ENCODE assay signal across 28 cellular contexts in the genomic region with DNA sequence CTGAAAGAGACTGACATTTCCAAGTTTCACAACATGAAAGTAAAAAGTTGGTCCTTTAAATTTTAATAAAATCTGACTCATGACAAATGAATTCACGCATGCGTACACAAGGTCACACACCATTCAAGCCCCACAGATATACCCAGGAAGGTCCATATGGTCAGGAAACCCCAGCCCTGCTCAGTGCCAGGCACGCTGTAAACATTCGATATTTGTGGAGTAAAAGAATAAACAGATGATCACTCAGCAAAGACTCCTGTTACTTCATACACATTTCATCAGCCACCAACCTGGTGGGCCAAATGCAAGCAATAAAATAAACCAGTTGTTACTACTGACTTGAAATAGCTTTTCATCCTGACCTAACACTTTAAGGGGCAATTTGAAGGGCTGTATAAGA.
DNase-seq lines count a peak whose midpoint lies in the region; ATAC-seq, FAIRE-seq and TF ChIP-seq lines count a peak whose summit lies in the region.
"Had no signal": no experiment of that assay in that cellular context is flagged by ENCODE, and none has a peak within 500 bp of the region (broad histone marks: within the 10 kb centered on the region; RNA-seq: fewer than 3 reads in every experiment).

No MANE protein-coding gene starts in this region.

- no peak for FAIRE-seq in H54 (lab: Jason Lieb, UNC)
- FAIRE-seq: islet of Langerhans had no signal

- H3K36me3 ChIP-seq in MG63 = peaks cover 77% of the 10 kb centered on the region
- H3K36me3 ChIP-seq in upper lobe of left lung = peaks cover 0 to 22% (median 4%) of the 10 kb centered on the region in 4 donors
- H3K36me3 ChIP-seq: gastroesophageal sphincter, left ventricle myocardium inferior, uterus had no signal

- H3K27ac ChIP-seq in upper lobe of left lung = peak overlapping the region in 3 of 4 donors; percentile 7 to 65 (median 46)
- H3K27ac ChIP-seq: gastroesophageal sphincter, left ventricle myocardium inferior, spleen, suprapubic skin, uterus had no signal

- no peak overlapping the region for H3K4me3 ChIP-seq in MG63
- H3K4me3 ChIP-seq in upper lobe of left lung = no peak overlapping the region
- H3K4me3 ChIP-seq: gastroesophageal sphincter, left ventricle myocardium inferior, spleen, suprapubic skin, uterus had no signal

- WGBS in upper lobe of left lung, 2 donors = 70 to 83% methylated on average over 4 of the region's 4 CpGs

- ATAC-seq in upper lobe of left lung (ENCODE audit: low FRiP score in 2 of 2) (no peak), HG03097 (IDR thresholded peaks at IDR 0.05; ENCODE audit: low FRiP score, unreplicated experiment) (no peak)
- ATAC-seq: gastroesophageal sphincter; natural killer cell; Panc1; stimulated activated effector memory CD8-positive, alpha-beta T cell treated with anti-CD3 and anti-CD28 coated beads, Interleukin-12 subunit alpha, Interleukin-12 subunit beta, amount 100 ng/mL, for 72 hours had no signal

- peaks cover 0 to 11% (median 6%) of the 10 kb centered on the region in 4 donors for H3K4me1 ChIP-seq in upper lobe of left lung
- H3K4me1 ChIP-seq: spleen, uterus had no signal

- H3K27me3 ChIP-seq in MG63 = no peaks in the 10 kb centered on the region
- no peaks in the 10 kb centered on the region for H3K27me3 ChIP-seq in upper lobe of left lung
- H3K27me3 ChIP-seq: gastroesophageal sphincter, spleen, suprapubic skin, uterus had no signal

- no peak for TF ChIP-seq POLR2A in upper lobe of left lung (IDR thresholded peaks at IDR 0.05)
- no peak for TF ChIP-seq POLR2A in H54 (IDR thresholded peaks at IDR 0.05; ENCODE audit: low read depth, low read length)

- H3K9me3 ChIP-seq in MG63 = no peaks in the 10 kb centered on the region
- H3K9me3 ChIP-seq in upper lobe of left lung = no peaks in the 10 kb centered on the region
- H3K9me3 ChIP-seq: gastroesophageal sphincter, left ventricle myocardium inferior, spleen, suprapubic skin, uterus had no signal

- TF ChIP-seq CTCF in upper lobe of left lung (IDR thresholded peaks at IDR 0.05) = no peak

- DNase-seq in NCI-H345 (lab: John Stamatoyannopoulos, UW) (peak; percentile 9), NCI-H345 treated with DMSO at 0.1 percent for 48 hours (lab: John Stamatoyannopoulos, UW; ENCODE audit: unreplicated experiment) (no peak), MG63 (peak; percentile 82), fibroblast of gingiva (ENCODE audit: low read depth) (peak; percentile 53), upper lobe of left lung (no peak), H54 (ENCODE audit: insufficient read length, low spot score) (no peak)
- DNase-seq in central memory CD4-positive, alpha-beta T cell = no peak
- DNase-seq: ACHN; activated CD4-positive, alpha-beta memory T cell treated with anti-CD3 and anti-CD28 coated beads, Interleukin-2, amount 10 ng/mL, durations not matched to agents 7 days and 5 days; activated CD4-positive, CD25-positive, alpha-beta regulatory T cell treated with anti-CD3 and anti-CD28 coated beads, Interleukin-2, amount 50 U/mL, for 72 hours; activated naive CD8-positive, alpha-beta T cell treated with anti-CD3 and anti-CD28 coated beads, Interleukin-2, amount 10 ng/mL, durations not matched to agents 7 days and 5 days; C1 segment of cervical spinal cord; Calu3; left ventricle myocardium inferior; natural killer cell; NCI-H524 treated with DMSO at 0.1 percent for 48 hours; NK-92 treated with Interleukin-12 subunit alpha and Interleukin-12 subunit beta, amount 100 ng/mL, for 24 hours; SIG-M5; spleen; stimulated activated CD4-positive, alpha-beta T cell treated with anti-CD3 and anti-CD28 coated beads, Interleukin-2, amount 100 ng/mL, for 48 hours; T-helper 1 cell; uterus had no signal

- TF ChIP-seq EP300 in upper lobe of left lung (IDR thresholded peaks at IDR 0.05) = no peak

Comparison
In these comparisons a context has a peak if more than half of its experiments do, and no peak if none do; other contexts are left out.
1. DNase-seq: peak in NCI-H345 (single experiment), MG63 (single experiment) and fibroblast of gingiva (single experiment); none in NCI-H345 treated with DMSO at 0.1 percent for 48 hours (single experiment), upper lobe of left lung (0 of 2), H54 (single experiment) and central memory CD4-positive, alpha-beta T cell (single experiment).